Comparison of ENCODE assay signal across 24 cellular contexts in the genomic region with DNA sequence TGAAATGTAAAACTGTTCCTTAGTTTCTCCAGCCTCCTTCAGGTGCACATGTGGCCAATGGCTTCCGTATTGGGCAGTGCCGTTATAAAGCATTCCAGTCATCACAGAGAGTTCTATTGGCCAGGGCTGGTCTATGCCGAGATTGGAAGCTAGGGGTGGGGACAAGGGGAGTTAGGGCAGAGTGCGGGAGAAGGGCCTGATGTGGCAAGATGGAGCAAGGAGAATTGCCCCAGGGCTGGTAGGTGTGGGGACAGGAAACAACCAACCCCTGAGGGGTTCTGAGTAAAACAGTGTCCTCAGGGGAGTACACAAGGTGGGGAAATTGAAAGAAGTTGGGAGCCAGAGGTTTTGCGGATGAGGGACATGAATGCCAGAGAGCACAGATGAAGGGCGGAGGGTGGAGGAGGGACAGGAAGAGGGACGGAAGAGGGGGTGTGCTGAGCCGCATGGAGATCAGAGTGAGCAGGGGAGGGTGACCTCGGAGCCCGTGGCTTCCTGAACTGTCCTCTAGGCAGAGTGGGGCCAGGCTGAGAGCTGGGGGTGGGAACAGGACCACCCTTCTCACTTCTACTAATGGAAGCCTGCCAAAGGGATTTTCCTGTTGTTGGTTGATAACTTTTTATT. TPM values are rescaled to one million over a fixed set of nuclear protein-coding genes. Genes with fewer than 3 reads are reported as not detected.
A peak's percentile ranks its signal among the peaks of the same experiment; 100 is the strongest.
DNase-seq lines count a peak whose midpoint lies in the region; ATAC-seq, FAIRE-seq and TF ChIP-seq lines count a peak whose summit lies in the region.
"Had no signal": no experiment of that assay in that cellular context is flagged by ENCODE, and none has a peak within 500 bp of the region (broad histone marks: within the 10 kb centered on the region; RNA-seq: fewer than 3 reads in every experiment).

No MANE protein-coding gene starts in this region.

- POLR2A ChIA-PET in endothelial cell of umbilical vein (lab: Charles Lee), result no interaction called here

- H3K36me3 Mint-ChIP-seq in activated naive CD4-positive, alpha-beta T cell treated with anti-CD3 and anti-CD28 coated beads for 36 hours (ENCODE audit: low read depth), result no peaks in the 10 kb centered on the region
- H3K36me3 Mint-ChIP-seq in stimulated activated naive B cell treated with anti-CD40 and anti-IgM and Interleukin-4, amounts not matched to agents 10 μg/mL and 1 μg/mL and 100 μg/mL, for 72 hours, result no peaks in the 10 kb centered on the region
- H3K36me3 Mint-ChIP-seq: brain had no signal

- no peak for TF ChIP-seq EP300 in stomach (IDR thresholded peaks at IDR 0.05)

- DNase-seq in activated naive CD4-positive, alpha-beta T cell treated with anti-CD3 and anti-CD28 coated beads for 36 hours, result peak; percentile 18
- DNase-seq in activated naive CD4-positive, alpha-beta T cell (lab: John Stamatoyannopoulos, UW), result no peak
- DNase-seq in NCI-H69 (lab: John Stamatoyannopoulos, UW), result peak; percentile 9
- no peak for DNase-seq in endothelial cell of umbilical vein (ENCODE audit: low read depth, low spot score)
- no peak for DNase-seq in stimulated activated naive B cell treated with anti-CD40 and anti-IgM and Interleukin-4, amounts not matched to agents 10 μg/mL and 1 μg/mL and 100 μg/mL, for 72 hours
- no peak for DNase-seq in stomach
- DNase-seq: esophagus squamous epithelium; head of caudate nucleus; HFFc6; midbrain; MV-4-11; ovary; Right ventricle myocardium superior; stimulated activated naive CD4-positive, alpha-beta T cell treated with Interleukin-2 at 50 U/mL for 16 hours; T-helper 17 cell had no signal

- peaks cover 10% of the 10 kb centered on the region for H3K27me3 Mint-ChIP-seq in activated naive CD4-positive, alpha-beta T cell treated with anti-CD3 and anti-CD28 coated beads for 36 hours (ENCODE audit: low read depth)
- peaks cover 28 to 31% of the 10 kb centered on the region in 2 donors for H3K27me3 Mint-ChIP-seq in stimulated activated naive B cell treated with anti-CD40 and anti-IgM and Interleukin-4, amounts not matched to agents 10 μg/mL and 1 μg/mL and 100 μg/mL, for 72 hours

- WGBS in stomach, 5 donors, result 37 to 49% (median 40%) methylated on average over 10 of the region's 10 CpGs

- H3K27ac ChIP-seq in endothelial cell of umbilical vein (ENCODE audit: insufficient read depth, low read depth, low read length) (no peak overlapping the region), stomach (no peak overlapping the region)
- H3K27ac ChIP-seq: dorsolateral prefrontal cortex, esophagus squamous epithelium, ovary had no signal

- TF ChIP-seq POLR2A in endothelial cell of umbilical vein (IDR thresholded peaks at IDR 0.05; ENCODE audit: low read depth, low read length) (no peak), stomach (IDR thresholded peaks at IDR 0.05) (no peak)

- no peaks in the 10 kb centered on the region for H3K9me3 Mint-ChIP-seq in activated naive CD4-positive, alpha-beta T cell treated with anti-CD3 and anti-CD28 coated beads for 36 hours
- no peaks in the 10 kb centered on the region for H3K9me3 Mint-ChIP-seq in stimulated activated naive B cell treated with anti-CD40 and anti-IgM and Interleukin-4, amounts not matched to agents 10 μg/mL and 1 μg/mL and 100 μg/mL, for 72 hours
- H3K9me3 Mint-ChIP-seq: activated T-helper 2 cell treated with anti-CD3 and anti-CD28 coated beads, Interferon-gamma antibody, Interleukin-2, Interleukin-4, amounts not matched to agents 10 μg/mL and 5 μg/mL and 100 μg/mL, durations not matched to agents 14 hours and 24 hours and 36 hours; brain; HFFc6 had no signal

- intact Hi-C loops in activated naive CD4-positive, alpha-beta T cell treated with anti-CD3 and anti-CD28 coated beads for 36 hours (cut with micrococcal nuclease), result no loop called here
- intact Hi-C loops in endothelial cell of umbilical vein (cut with micrococcal nuclease) (no loop called here), stomach (cut with DNase I; ENCODE audit: low total_unique reads) (no loop called here)

- peaks cover 8% of the 10 kb centered on the region for H3K4me1 Mint-ChIP-seq in activated naive CD4-positive, alpha-beta T cell treated with anti-CD3 and anti-CD28 coated beads for 36 hours (ENCODE audit: low read depth)
- H3K4me1 Mint-ChIP-seq in stimulated activated naive B cell treated with anti-CD40 and anti-IgM and Interleukin-4, amounts not matched to agents 10 μg/mL and 1 μg/mL and 100 μg/mL, for 72 hours, result peaks cover 10 to 13% of the 10 kb centered on the region in 2 donors

- H3K4me3 ChIP-seq in endothelial cell of umbilical vein (replicated peaks in 1 of 3; ENCODE audit: insufficient read depth in 1 of 3, low read depth in 1 of 3, low read length in 3 of 3) (no peak overlapping the region), stomach (no peak overlapping the region)
- H3K4me3 ChIP-seq: dorsolateral prefrontal cortex, esophagus squamous epithelium, ovary had no signal

- no peaks in the 10 kb centered on the region for H3K79me2 ChIP-seq in endothelial cell of umbilical vein (ENCODE audit: control insufficient read depth, insufficient read depth, low read length)

- no peak overlapping the region for H3K4me3 Mint-ChIP-seq in activated naive CD4-positive, alpha-beta T cell treated with anti-CD3 and anti-CD28 coated beads for 36 hours
- H3K4me3 Mint-ChIP-seq in stimulated activated naive B cell treated with anti-CD40 and anti-IgM and Interleukin-4, amounts not matched to agents 10 μg/mL and 1 μg/mL and 100 μg/mL, for 72 hours, result peak overlapping the region; percentile 0 to 46
- H3K4me3 Mint-ChIP-seq: brain, HFFc6, T-helper 17 cell had no signal

- CTCF ChIA-PET in activated naive CD4-positive, alpha-beta T cell treated with anti-CD3 and anti-CD28 coated beads for 36 hours (lab: Charles Lee), result interaction anchor here (0.5 kb wide), 2 partner anchors 23 to 767 kb away, joined by 3 read pairs; no protein-coding TSS in a partner anchor
- CTCF ChIA-PET in endothelial cell of umbilical vein (lab: Charles Lee), result no interaction called here

- H4K20me1 ChIP-seq in endothelial cell of umbilical vein (replicated peaks; ENCODE audit: control insufficient read depth, extremely low read depth, insufficient read depth, low read length), result no peaks in the 10 kb centered on the region

- H3K4me2 ChIP-seq in endothelial cell of umbilical vein (ENCODE audit: insufficient read depth, low read length), result no peak overlapping the region

- FAIRE-seq in endothelial cell of umbilical vein (lab: Jason Lieb, UNC), result no peak
- FAIRE-seq: GM18507, GM19239, islet of Langerhans had no signal

- no TSS peak for BruUV-seq in endothelial cell of umbilical vein (replicated peaks; lab: Mats Ljungman, UMichigan)

- TF ChIP-seq CTCF in endothelial cell of umbilical vein (IDR thresholded peaks at IDR 0.05; ENCODE audit: extremely low read depth in 1 of 2, insufficient read depth in 1 of 2, low read depth in 1 of 2, low read length in 2 of 2) (no peak), stomach (IDR thresholded peaks at IDR 0.05) (no peak)

- ATAC-seq in stimulated activated naive B cell treated with anti-CD40 and anti-IgM and Interleukin-4, amounts not matched to agents 10 μg/mL and 1 μg/mL and 100 μg/mL, for 72 hours (replicated peaks), result peak; percentile 53 to 58
- ATAC-seq in GM18517 (IDR thresholded peaks at IDR 0.05; ENCODE audit: unreplicated experiment) (no peak), GM21515 (IDR thresholded peaks at IDR 0.05; ENCODE audit: unreplicated experiment) (no peak)
- ATAC-seq: activated CD4-positive, CD25-positive, alpha-beta regulatory T cell treated with anti-CD3 and anti-CD28 coated beads, Interleukin-2, amount 50 U/mL, for 24 hours; T-helper 17 cell had no signal

- dilution Hi-C loops in endothelial cell of umbilical vein (cut with MboI; ENCODE audit: extremely low pct_ligation_motif_present, low sequenced_read_pairs), result no loop called here

- H3K4me1 ChIP-seq in endothelial cell of umbilical vein (ENCODE audit: control insufficient read depth, extremely low read depth, insufficient read depth, low read length) (peaks cover 14% of the 10 kb centered on the region), stomach (peaks cover 0 to 2% (median under 1%) of the 10 kb centered on the region in 4 donors)

- peak overlapping the region; percentile 15 for H2AFZ ChIP-seq in endothelial cell of umbilical vein (ENCODE audit: low read depth, low read length)

- no peaks in the 10 kb centered on the region for H3K36me3 ChIP-seq in endothelial cell of umbilical vein (ENCODE audit: control insufficient read depth in 2 of 2, extremely low read depth in 1 of 2, insufficient read depth in 2 of 2, low read length in 2 of 2)
- H3K36me3 ChIP-seq in stomach, result no peaks in the 10 kb centered on the region
- H3K36me3 ChIP-seq: esophagus squamous epithelium, ovary had no signal

- H3K27ac Mint-ChIP-seq in activated naive CD4-positive, alpha-beta T cell treated with anti-CD3 and anti-CD28 coated beads for 36 hours, result no peak overlapping the region
- H3K27ac Mint-ChIP-seq in stimulated activated naive B cell treated with anti-CD40 and anti-IgM and Interleukin-4, amounts not matched to agents 10 μg/mL and 1 μg/mL and 100 μg/mL, for 72 hours, result peak overlapping the region; percentile 66
- H3K27ac Mint-ChIP-seq: activated T-helper 2 cell treated with anti-CD3 and anti-CD28 coated beads, Interferon-gamma antibody, Interleukin-2, Interleukin-4, amounts not matched to agents 10 μg/mL and 5 μg/mL and 100 μg/mL, durations not matched to agents 14 hours and 24 hours and 36 hours; brain; HFFc6 had no signal

- no peaks in the 10 kb centered on the region for H3K9me3 ChIP-seq in endothelial cell of umbilical vein (replicated peaks; ENCODE audit: control insufficient read depth, insufficient read depth, low read length)
- no peaks in the 10 kb centered on the region for H3K9me3 ChIP-seq in stomach
- H3K9me3 ChIP-seq: esophagus squamous epithelium, ovary had no signal

- H3K27me3 ChIP-seq in endothelial cell of umbilical vein (ENCODE audit: control insufficient read depth in 2 of 2, insufficient read depth in 2 of 2, low read length in 2 of 2) (peaks cover 0 to 6% of the 10 kb centered on the region in 2 experiments), stomach (peaks cover 0 to 52% (median 23%) of the 10 kb centered on the region in 3 donors)
- H3K27me3 ChIP-seq: ovary had no signal

- H3K9me1 ChIP-seq in endothelial cell of umbilical vein (replicated peaks; ENCODE audit: control insufficient read depth, extremely low read depth, insufficient read depth, low read length), result no peaks in the 10 kb centered on the region

- H3K9ac ChIP-seq in endothelial cell of umbilical vein (replicated peaks; ENCODE audit: extremely low read depth, insufficient read depth, low read length), result no peak overlapping the region

RNA-seq across cellular contexts. Expression of a gene that starts 9.1 kb away (rescaled TPM):
- total RNA-seq in activated naive CD4-positive, alpha-beta T cell treated with anti-CD3 and anti-CD28 coated beads for 36 hours, result not detected
- total RNA-seq in endothelial cell of umbilical vein (0.13 TPM in 1 of 2 replicates, not detected in the other), stomach (100 to 1,000 TPM in 1 of 5 donors, 1 to 10 TPM in 1, not detected in 3; 1.1 to 143 TPM)
- polyA plus RNA-seq in endothelial cell of umbilical vein (0.03 and 0.05 TPM in 2 replicates), stomach (1 to 10 TPM in 1 of 3 donors, under 1 TPM in 2; 0.61 to 6.9 (median 0.75) TPM)
- polyA plus RNA-seq in endothelial cell of umbilical vein (2011; cell fraction: cytosol; rRNA removed), result 0.03 TPM in 1 of 2 replicates, not detected in the other
- polyA plus RNA-seq in endothelial cell of umbilical vein (2011; cell fraction: nucleus; rRNA removed), result 0.17 and 0.52 TPM in 2 replicates
- polyA plus RNA-seq in endothelial cell of umbilical vein (2012), result 1.8 and 2.3 TPM in 2 replicates
- not detected in 2 replicates for polyA minus RNA-seq in endothelial cell of umbilical vein
- 3.2 TPM for polyA minus RNA-seq in endothelial cell of umbilical vein (2011; cell fraction: cytosol; rRNA and poly(A)+ RNA removed)
- not detected in 2 replicates for polyA minus RNA-seq in endothelial cell of umbilical vein (2011; cell fraction: nucleus; rRNA and poly(A)+ RNA removed)
- total RNA-seq: activated T-helper 2 cell treated with anti-CD3 and anti-CD28 coated beads, Interferon-gamma antibody, Interleukin-2, Interleukin-4, amounts not matched to agents 10 μg/mL and 5 μg/mL and 100 μg/mL, durations not matched to agents 14 hours and 24 hours and 36 hours; HFFc6; T-helper 17 cell had no signal

RNA-seq across cellular contexts. Expression of a gene that starts 22.5 kb away (rescaled TPM):
- 10 to 100 TPM; 27.0 to 28.9 TPM for total RNA-seq in activated naive CD4-positive, alpha-beta T cell treated with anti-CD3 and anti-CD28 coated beads for 36 hours
- total RNA-seq in endothelial cell of umbilical vein (25.7 and 28.1 TPM in 2 replicates), stomach (100 to 1,000 TPM in 1 of 5 donors, 10 to 100 TPM in 3, 1 to 10 TPM in 1; 7.5 to 102 (median 18.4) TPM)
- polyA plus RNA-seq in endothelial cell of umbilical vein (8.3 and 12.6 TPM in 2 replicates), stomach (10 to 100 TPM in 2 of 3 donors, 1 to 10 TPM in 1; 8.1 to 11.5 (median 10.8) TPM)
- 12.2 and 12.9 TPM in 2 replicates for polyA plus RNA-seq in endothelial cell of umbilical vein (2011; cell fraction: cytosol; rRNA removed)
- polyA plus RNA-seq in endothelial cell of umbilical vein (2011; cell fraction: nucleus; rRNA removed), result 15.3 and 19.6 TPM in 2 replicates
- polyA plus RNA-seq in endothelial cell of umbilical vein (2012), result 24.5 and 30.7 TPM in 2 replicates
- 27.3 and 30.0 TPM in 2 replicates for polyA minus RNA-seq in endothelial cell of umbilical vein
- polyA minus RNA-seq in endothelial cell of umbilical vein (2011; cell fraction: cytosol; rRNA and poly(A)+ RNA removed), result 26.8 TPM
- 25.5 and 35.6 TPM in 2 replicates for polyA minus RNA-seq in endothelial cell of umbilical vein (2011; cell fraction: nucleus; rRNA and poly(A)+ RNA removed)

Comparison
In these comparisons a context has a peak if more than half of its experiments do, and no peak if none do; other contexts are left out.
1. DNase-seq: peak in activated naive CD4-positive, alpha-beta T cell treated with anti-CD3 and anti-CD28 coated beads for 36 hours (single experiment) and NCI-H69 (single experiment); none in activated naive CD4-positive, alpha-beta T cell (0 of 4), endothelial cell of umbilical vein (single experiment), stimulated activated naive B cell treated with anti-CD40 and anti-IgM and Interleukin-4, amounts not matched to agents 10 μg/mL and 1 μg/mL and 100 μg/mL, for 72 hours (single experiment) and stomach (single experiment).
2. ATAC-seq: peak in stimulated activated naive B cell treated with anti-CD40 and anti-IgM and Interleukin-4, amounts not matched to agents 10 μg/mL and 1 μg/mL and 100 μg/mL, for 72 hours (2 of 2); none in GM18517 (single experiment) and GM21515 (single experiment).